ENCODE assay signal across 8 cellular contexts in the genomic region with DNA sequence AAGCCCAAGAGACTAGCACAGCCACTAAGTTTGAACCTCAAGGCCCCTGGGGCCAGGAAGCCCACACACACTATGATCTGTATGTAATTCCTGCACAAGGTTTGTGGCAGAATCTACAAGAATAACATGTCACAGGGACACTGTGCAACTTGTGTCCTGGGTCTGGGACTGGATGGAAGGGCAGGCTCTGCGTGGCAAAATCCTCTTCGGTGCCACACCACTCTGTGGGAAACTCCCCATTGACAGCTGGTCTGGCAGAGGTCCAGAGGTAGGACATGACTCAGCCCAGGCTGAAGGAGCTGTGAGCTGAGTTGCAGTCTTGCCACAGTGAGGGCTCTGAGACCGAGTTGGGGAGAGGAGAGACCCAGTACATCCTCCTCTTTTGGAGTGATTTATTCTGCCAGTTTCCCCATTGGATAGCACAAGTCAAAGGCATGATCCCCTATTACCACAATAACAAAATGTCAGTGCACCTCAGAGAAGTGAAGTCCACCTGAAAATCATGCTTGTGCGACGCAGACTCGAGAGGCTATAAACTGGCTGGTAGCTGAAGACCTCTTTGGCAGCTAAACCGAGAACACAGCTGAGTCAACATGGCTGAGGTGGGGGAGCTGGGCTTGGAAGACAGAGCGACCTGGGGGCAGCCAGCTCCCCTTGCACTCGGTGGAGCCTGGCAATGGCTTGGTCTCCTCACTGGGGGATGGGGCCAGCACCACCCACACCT. TPM values are rescaled to one million over a fixed set of nuclear protein-coding genes. Genes with fewer than 3 reads are reported as not detected.
DNase-seq lines count a peak whose midpoint lies in the region; ATAC-seq lines count a peak whose summit lies in the region.

No MANE protein-coding gene starts in this region.

- intact Hi-C loops in left ventricle myocardium superior (cut with micrococcal nuclease), result no loop called here

- no peaks in the 10 kb centered on the region for H3K27me3 Mint-ChIP-seq in activated naive CD8-positive, alpha-beta T cell treated with anti-CD3 and anti-CD28 coated beads, Interleukin-2, amount 50 U/mL, for 24 hours

- DNase-seq in activated gamma-delta T cell treated with anti-CD3 and anti-CD28 coated beads, Interleukin-2, amount 50 U/mL, for 16 hours (ENCODE audit: low read depth), result peak; percentile 14
- DNase-seq in activated gamma-delta T cell (lab: John Stamatoyannopoulos, UW) (no peak), NCI-H1105 treated with DMSO at 0.1 percent for 48 hours (lab: John Stamatoyannopoulos, UW) (peak; percentile 27), left ventricle myocardium superior (peak; percentile 63), NCI-H1048 (lab: John Stamatoyannopoulos, UW) (no peak), iPS-NIHi7 (ENCODE audit: extremely low spot score) (no peak)
- DNase-seq in activated naive CD8-positive, alpha-beta T cell treated with anti-CD3 and anti-CD28 coated beads, Interleukin-2, amount 50 U/mL, for 24 hours, result peak; percentile 46
- peak; percentile 8 to 15 (median 12) for DNase-seq in stimulated activated CD4-positive, alpha-beta T cell treated with anti-CD3 and anti-CD28 coated beads, Interleukin-12 subunit alpha, Interleukin-12 subunit beta, amount 100 ng/mL, for 48 hours (ENCODE audit: low read depth in 2 of 3, low spot score in 1 of 3)

- no peaks in the 10 kb centered on the region for H3K9me3 Mint-ChIP-seq in activated naive CD8-positive, alpha-beta T cell treated with anti-CD3 and anti-CD28 coated beads, Interleukin-2, amount 50 U/mL, for 24 hours

- H3K27ac Mint-ChIP-seq in activated naive CD8-positive, alpha-beta T cell treated with anti-CD3 and anti-CD28 coated beads, Interleukin-2, amount 50 U/mL, for 24 hours, result peak overlapping the region; percentile 52

- H3K36me3 Mint-ChIP-seq in activated naive CD8-positive, alpha-beta T cell treated with anti-CD3 and anti-CD28 coated beads, Interleukin-2, amount 50 U/mL, for 24 hours (ENCODE audit: low read depth), result peaks cover 13% of the 10 kb centered on the region

- peak; percentile 84 for ATAC-seq in activated naive CD8-positive, alpha-beta T cell treated with anti-CD3 and anti-CD28 coated beads, Interleukin-2, amount 50 U/mL, for 24 hours
- ATAC-seq in left ventricle myocardium superior, result peak; percentile 89

- no peak overlapping the region for H3K4me3 Mint-ChIP-seq in activated naive CD8-positive, alpha-beta T cell treated with anti-CD3 and anti-CD28 coated beads, Interleukin-2, amount 50 U/mL, for 24 hours

- peaks cover 22% of the 10 kb centered on the region for H3K4me1 Mint-ChIP-seq in activated naive CD8-positive, alpha-beta T cell treated with anti-CD3 and anti-CD28 coated beads, Interleukin-2, amount 50 U/mL, for 24 hours

RNA-seq across cellular contexts. Expression of gene SERPIND1, which starts 23.3 kb away (rescaled TPM):
- total RNA-seq in left ventricle myocardium superior, result not detected

Comparison
In these comparisons a context has a peak if more than half of its experiments do, and no peak if none do; other contexts are left out.
1. DNase-seq: peak in activated gamma-delta T cell treated with anti-CD3 and anti-CD28 coated beads, Interleukin-2, amount 50 U/mL, for 16 hours (single experiment), NCI-H1105 treated with DMSO at 0.1 percent for 48 hours (single experiment), activated naive CD8-positive, alpha-beta T cell treated with anti-CD3 and anti-CD28 coated beads, Interleukin-2, amount 50 U/mL, for 24 hours (single experiment), left ventricle myocardium superior (single experiment) and stimulated activated CD4-positive, alpha-beta T cell treated with anti-CD3 and anti-CD28 coated beads, Interleukin-12 subunit alpha, Interleukin-12 subunit beta, amount 100 ng/mL, for 48 hours (3 of 3); none in activated gamma-delta T cell (single experiment), NCI-H1048 (single experiment) and iPS-NIHi7 (single experiment).